In the genomic region with DNA sequence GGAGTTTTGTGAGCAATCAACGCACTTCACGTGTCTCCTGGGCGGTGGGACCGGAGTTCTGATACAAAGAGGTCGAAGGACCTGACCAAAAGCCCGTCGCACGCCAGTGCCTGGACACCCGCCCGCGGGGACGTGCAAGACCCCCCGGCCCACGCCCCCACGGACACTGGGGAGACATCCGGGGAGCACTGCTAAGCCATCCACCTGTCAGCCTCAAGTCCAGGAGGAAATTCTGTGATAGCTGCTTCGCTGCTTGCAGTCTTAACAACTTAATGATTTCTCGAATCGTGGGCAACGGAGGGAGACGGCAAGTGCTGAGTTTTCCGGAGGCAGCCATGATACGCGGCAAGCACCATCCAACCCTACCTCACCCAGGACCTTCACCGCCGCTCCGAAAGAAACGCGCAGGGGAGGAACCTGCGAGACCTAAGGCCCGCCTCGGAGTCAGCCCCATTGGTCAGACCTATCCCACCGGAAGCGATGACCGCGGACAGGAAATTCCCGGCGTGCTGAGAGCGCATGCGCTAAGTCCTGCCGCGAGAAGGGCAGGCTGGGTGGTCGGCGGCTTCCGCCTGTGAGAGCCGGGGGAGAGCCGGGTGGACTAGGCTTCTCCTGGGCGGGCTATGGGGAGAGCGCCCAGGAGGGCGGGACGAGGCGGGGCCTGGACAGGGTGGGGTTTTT, we compare ENCODE assay signal across 8 cellular contexts. TPM values are rescaled to one million over a fixed set of nuclear protein-coding genes. Genes with fewer than 3 reads are reported as not detected.
DNase-seq lines count a peak whose midpoint lies in the region; ATAC-seq and TF ChIP-seq lines count a peak whose summit lies in the region.

A gene (minus strand): TSS at position 393 of the 681 bp plus-strand sequence. CDS start 56 bp downstream, at position 337.

- H3K4me1 ChIP-seq in spleen: peaks cover 0 to 55% (median 29%) of the 10 kb centered on the region in 6 donors

- ATAC-seq in GM18907 (IDR thresholded peaks at IDR 0.05; ENCODE audit: unreplicated experiment): peak; percentile 98
- ATAC-seq in HG03159 (IDR thresholded peaks at IDR 0.05; ENCODE audit: unreplicated experiment): peak; percentile 94
- ATAC-seq in central memory CD8-positive, alpha-beta T cell (replicated peaks; ENCODE audit: extremely low read depth, poor library complexity, severe bottlenecking): peak; percentile 95

- H3K36me3 ChIP-seq in spleen: peaks cover 0 to 18% (median 6%) of the 10 kb centered on the region in 6 donors

- DNase-seq in AG04450 (ENCODE audit: low read depth, low spot score) (peak; percentile 98), NCI-H2227 treated with DMSO at 0.1 percent for 48 hours (lab: John Stamatoyannopoulos, UW) (peak; percentile 94), inferior parietal cortex (ENCODE audit: extremely low spot score) (peak; percentile 99), spleen (peak; percentile 99)
- peak; percentile 89 to 97 (median 94) for DNase-seq in activated CD4-positive, CD25-positive, alpha-beta regulatory T cell (lab: John Stamatoyannopoulos, UW)
- peak; percentile 91 to 95 for DNase-seq in central memory CD8-positive, alpha-beta T cell (ENCODE audit: low spot score in 2 of 2)

- peak within 1 kb of the TSS; percentile 73 for H3K27ac ChIP-seq in AG04450 (ENCODE audit: low read depth, low read length)
- peak within 1 kb of the TSS; percentile 69 to 94 (median 91) for H3K27ac ChIP-seq in spleen

- peaks cover 19% of the 10 kb centered on the region for H3K36me3 Mint-ChIP-seq in central memory CD8-positive, alpha-beta T cell (ENCODE audit: insufficient read depth)

- peak within 1 kb of the TSS; percentile 92 for H3K4me3 ChIP-seq in AG04450 (ENCODE audit: low read depth, low read length)
- H3K4me3 ChIP-seq in spleen: peak within 1 kb of the TSS; percentile 66 to 94 (median 83)

- no peaks in the 10 kb centered on the region for H3K27me3 Mint-ChIP-seq in central memory CD8-positive, alpha-beta T cell

- H3K9me3 ChIP-seq in AG04450 (ENCODE audit: control insufficient read depth, insufficient read depth, low read length): no peaks in the 10 kb centered on the region
- no peaks in the 10 kb centered on the region for H3K9me3 ChIP-seq in spleen

- peaks cover 32% of the 10 kb centered on the region for H3K4me1 Mint-ChIP-seq in central memory CD8-positive, alpha-beta T cell

- H3K27ac Mint-ChIP-seq in central memory CD8-positive, alpha-beta T cell (ENCODE audit: low read depth): peak within 1 kb of the TSS; percentile 96

- 0% methylated on average over 15 to 52 of the region's 52 CpGs for WGBS in spleen, 5 donors

- H3K27me3 ChIP-seq in AG04450 (ENCODE audit: control insufficient read depth, insufficient read depth, low read length): no peaks in the 10 kb centered on the region
- no peaks in the 10 kb centered on the region for H3K27me3 ChIP-seq in spleen (replicated peaks in 1 of 7)

- intact Hi-C loops in spleen (cut with DNase I; ENCODE audit: low total_unique reads): no loop called here

- TF ChIP-seq CTCF in AG04450 (IDR thresholded peaks at IDR 0.05; ENCODE audit: low read depth, low read length) (no peak), spleen (IDR thresholded peaks at IDR 0.05 in 8 of 11, conservative IDR thresholded peaks at IDR 0.05 in 3 of 11) (peak in 1 of 11 experiments; percentile 12)

- H3K4me3 Mint-ChIP-seq in central memory CD8-positive, alpha-beta T cell: peak within 1 kb of the TSS; percentile 94

- peak in 1 of 3 donors; percentile 82 for TF ChIP-seq POLR2A in spleen (IDR thresholded peaks at IDR 0.05)

- POLR2A ChIA-PET in AG04450 (lab: Yijun Ruan, JAX): interaction anchor here (1.0 kb wide), 2 partner anchors 35 to 125 kb away, joined by 3 to 4 read pairs; no protein-coding TSS in a partner anchor

- no peaks in the 10 kb centered on the region for H3K9me3 Mint-ChIP-seq in central memory CD8-positive, alpha-beta T cell

- CTCF ChIA-PET in AG04450 (lab: Charles Lee): interaction anchor here (0.6 to 2.2 kb wide), 6 partner anchors 13 to 446 kb away, joined by 3 to 8 read pairs (median 4); no protein-coding TSS in a partner anchor

RNA-seq across cellular contexts. Expression of the gene that starts here (rescaled TPM):
- 14.6 and 20.4 TPM in 2 replicates for polyA plus RNA-seq in AG04450 (2011; rRNA removed)
- 18.1 and 18.9 TPM in 2 replicates for polyA minus RNA-seq in AG04450 (2011; rRNA and poly(A)+ RNA removed)
- total RNA-seq in spleen: 10 to 100 TPM; 11.4 to 39.2 (median 24.0) TPM
- 10 to 100 TPM; 16.7 to 17.8 (median 16.7) TPM for polyA plus RNA-seq in spleen

Comparison
In these comparisons a context has a peak if more than half of its experiments do, and no peak if none do; other contexts are left out.
1. Peak in every context shown above with its lines: DNase-seq, ATAC-seq, H3K4me3 ChIP-seq and H3K27ac ChIP-seq.